Comparison of ENCODE assay signal across 8 cellular contexts in the genomic region with DNA sequence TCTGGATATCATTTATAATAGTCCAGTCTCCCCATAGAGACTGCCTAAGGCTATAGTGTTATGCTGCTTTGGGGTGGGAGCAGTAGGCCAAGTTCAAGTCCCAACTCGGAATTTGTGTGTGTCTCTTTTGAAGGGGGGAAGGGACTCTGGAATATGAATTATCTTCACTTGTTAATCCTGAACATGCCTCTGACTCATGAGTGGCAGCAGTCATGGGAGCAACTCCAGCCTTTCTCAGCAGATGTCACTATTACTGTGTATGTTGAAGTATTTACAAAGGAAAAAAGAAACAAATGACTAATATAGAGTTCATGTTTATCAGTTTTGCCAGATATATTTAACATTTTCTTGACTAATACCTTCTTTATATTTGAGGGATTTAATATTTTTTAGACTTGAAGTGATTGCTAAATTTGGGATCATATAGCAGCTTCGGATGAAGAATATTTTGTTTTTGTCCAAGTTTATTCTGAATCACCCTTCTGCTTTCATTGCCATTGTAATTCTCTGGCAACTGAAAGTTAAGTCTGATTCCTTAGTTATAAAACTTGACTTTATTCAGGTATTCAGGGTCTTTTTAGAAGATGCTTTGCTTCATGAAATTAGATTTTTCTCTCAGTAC. TPM values are rescaled to one million over a fixed set of nuclear protein-coding genes. Genes with fewer than 3 reads are reported as not detected.
DNase-seq lines count a peak whose midpoint lies in the region; ATAC-seq and TF ChIP-seq lines count a peak whose summit lies in the region.

No MANE protein-coding gene starts in this region.

- H3K36me3 ChIP-seq in tibial nerve (peaks cover 0 to 90% (median 19%) of the 10 kb centered on the region in 3 donors), vagina (peaks cover 3 to 83% of the 10 kb centered on the region in 2 donors)

- H3K27me3 Mint-ChIP-seq in activated naive CD8-positive, alpha-beta T cell treated with anti-CD3 and anti-CD28 coated beads, Interleukin-2, amount 10 ng/mL, durations not matched to agents 7 days and 5 days = no peaks in the 10 kb centered on the region
- H3K27me3 Mint-ChIP-seq in CD4-positive, alpha-beta T cell = no peaks in the 10 kb centered on the region

- H3K4me3 ChIP-seq in tibial nerve (no peak overlapping the region), vagina (no peak overlapping the region)

- DNase-seq in HS-5 (ENCODE audit: low read depth) (peak; percentile 53), hepatic stellate cell (ENCODE audit: low spot score) (peak; percentile 55), tibial nerve (ENCODE audit: low spot score in 2 of 2) (peak in 1 of 2 donors; percentile 56), vagina (ENCODE audit: extremely low spot score in 2 of 2) (no peak)
- no peak for DNase-seq in activated naive CD8-positive, alpha-beta T cell treated with anti-CD3 and anti-CD28 coated beads, Interleukin-2, amount 10 ng/mL, durations not matched to agents 7 days and 5 days
- DNase-seq in CD4-positive, alpha-beta T cell = no peak

- intact Hi-C loops in CD4-positive, alpha-beta T cell (cut with DNase I, micrococcal nuclease) = loop anchor here (1.0 to 5.0 kb wide), 3 partner anchors 33 to 101 kb away; a partner anchor contains a TSS
- intact Hi-C loops in vagina (cut with DNase I) = loop anchor here (10.0 kb wide), 1 partner anchor 99 kb away; no protein-coding TSS in a partner anchor

- peaks cover 35% of the 10 kb centered on the region for H3K36me3 Mint-ChIP-seq in activated naive CD8-positive, alpha-beta T cell treated with anti-CD3 and anti-CD28 coated beads, Interleukin-2, amount 10 ng/mL, durations not matched to agents 7 days and 5 days
- peaks cover 94% of the 10 kb centered on the region for H3K36me3 Mint-ChIP-seq in CD4-positive, alpha-beta T cell (ENCODE audit: low read depth)

- H3K4me3 Mint-ChIP-seq in activated naive CD8-positive, alpha-beta T cell treated with anti-CD3 and anti-CD28 coated beads, Interleukin-2, amount 10 ng/mL, durations not matched to agents 7 days and 5 days = no peak overlapping the region
- H3K4me3 Mint-ChIP-seq in CD4-positive, alpha-beta T cell = no peak overlapping the region

- H3K9me3 Mint-ChIP-seq in activated naive CD8-positive, alpha-beta T cell treated with anti-CD3 and anti-CD28 coated beads, Interleukin-2, amount 10 ng/mL, durations not matched to agents 7 days and 5 days = no peaks in the 10 kb centered on the region
- H3K9me3 Mint-ChIP-seq in CD4-positive, alpha-beta T cell = no peaks in the 10 kb centered on the region

- H3K9me3 ChIP-seq in tibial nerve (no peaks in the 10 kb centered on the region), vagina (no peaks in the 10 kb centered on the region)
- H3K9me3 ChIP-seq in CD4-positive, alpha-beta T cell (ENCODE audit: control insufficient read depth, low read length) = no peaks in the 10 kb centered on the region

- TF ChIP-seq EP300 in tibial nerve (IDR thresholded peaks at IDR 0.05) = no peak

- peak overlapping the region; percentile 45 for H3K27ac Mint-ChIP-seq in activated naive CD8-positive, alpha-beta T cell treated with anti-CD3 and anti-CD28 coated beads, Interleukin-2, amount 10 ng/mL, durations not matched to agents 7 days and 5 days
- no peak overlapping the region for H3K27ac Mint-ChIP-seq in CD4-positive, alpha-beta T cell

- no peak for TF ChIP-seq POLR2A in tibial nerve (IDR thresholded peaks at IDR 0.05)
- no peak for TF ChIP-seq POLR2A in vagina (IDR thresholded peaks at IDR 0.05)

- TF ChIP-seq CTCF in C4-2B (conservative IDR thresholded peaks at IDR 0.05) (peak; percentile 69), tibial nerve (IDR thresholded peaks at IDR 0.05) (peak; percentile 17 to 54 (median 34)), vagina (IDR thresholded peaks at IDR 0.05) (no peak)
- no peak for TF ChIP-seq CTCF in CD4-positive, alpha-beta T cell (IDR thresholded peaks at IDR 0.05)

- H3K27me3 ChIP-seq in tibial nerve (no peaks in the 10 kb centered on the region), vagina (no peaks in the 10 kb centered on the region)
- H3K27me3 ChIP-seq in CD4-positive, alpha-beta T cell (ENCODE audit: control insufficient read depth, insufficient read depth, low read length) = no peaks in the 10 kb centered on the region

- H3K4me1 Mint-ChIP-seq in activated naive CD8-positive, alpha-beta T cell treated with anti-CD3 and anti-CD28 coated beads, Interleukin-2, amount 10 ng/mL, durations not matched to agents 7 days and 5 days = peaks cover 28% of the 10 kb centered on the region
- peaks cover 31% of the 10 kb centered on the region for H3K4me1 Mint-ChIP-seq in CD4-positive, alpha-beta T cell (ENCODE audit: low read depth)

- POLR2A ChIA-PET in activated naive CD8-positive, alpha-beta T cell treated with anti-CD3 and anti-CD28 coated beads, Interleukin-2, amount 10 ng/mL, durations not matched to agents 7 days and 5 days (lab: Charles Lee) = interaction anchor here (1.9 kb wide), 1 partner anchor 80 kb away, joined by 6 read pairs; a partner anchor contains a TSS
- POLR2A ChIA-PET in CD4-positive, alpha-beta T cell (lab: Charles Lee) = no interaction called here

- H3K27ac ChIP-seq in C4-2B (no peak overlapping the region), tibial nerve (peak overlapping the region in 2 of 4 donors; percentile 61 to 63), vagina (no peak overlapping the region)
- no peak overlapping the region for H3K27ac ChIP-seq in CD4-positive, alpha-beta T cell (ENCODE audit: low read depth, low read length)

- 30 to 40% methylated on average over 2 of the region's 2 CpGs for WGBS in tibial nerve, 2 donors

- CTCF ChIA-PET in CD4-positive, alpha-beta T cell (lab: Charles Lee) = interaction anchor here (0.5 to 3.1 kb wide), 4 partner anchors 9 to 100 kb away, joined by 3 to 16 read pairs (median 3); no protein-coding TSS in a partner anchor

- no peak for ATAC-seq in activated naive CD8-positive, alpha-beta T cell treated with anti-CD3 and anti-CD28 coated beads, Interleukin-2, amount 10 ng/mL, durations not matched to agents 7 days and 5 days (ENCODE audit: low read depth)
- no peak for ATAC-seq in CD4-positive, alpha-beta T cell (ENCODE audit: poor library complexity)
- no peak for ATAC-seq in HG02623 (IDR thresholded peaks at IDR 0.05; ENCODE audit: unreplicated experiment)

- H3K4me1 ChIP-seq in tibial nerve = peaks cover 0 to 16% (median 2%) of the 10 kb centered on the region in 4 donors
- no peaks in the 10 kb centered on the region for H3K4me1 ChIP-seq in vagina

RNA-seq across cellular contexts. Expression of a gene that starts 23.4 kb away (rescaled TPM):
- total RNA-seq in activated naive CD8-positive, alpha-beta T cell treated with anti-CD3 and anti-CD28 coated beads, Interleukin-2, amount 10 ng/mL, durations not matched to agents 7 days and 5 days = not detected
- total RNA-seq in tibial nerve (not detected), vagina (not detected)
- not detected for total RNA-seq in CD4-positive, alpha-beta T cell

Comparison
In these comparisons a context has a peak if more than half of its experiments do, and no peak if none do; other contexts are left out.
1. CTCF ChIP-seq: peak in C4-2B (single experiment) and tibial nerve (5 of 5); none in CD4-positive, alpha-beta T cell (single experiment) and vagina (0 of 3).
2. DNase-seq: peak in HS-5 (single experiment) and hepatic stellate cell (single experiment); none in activated naive CD8-positive, alpha-beta T cell treated with anti-CD3 and anti-CD28 coated beads, Interleukin-2, amount 10 ng/mL, durations not matched to agents 7 days and 5 days (single experiment), CD4-positive, alpha-beta T cell (0 of 10) and vagina (0 of 2).